Comparison of ENCODE assay signal across 23 cellular contexts in genomic region chr11:3732671-3733070, GRCh38.
DNase-seq lines count a peak whose midpoint lies in the region; ATAC-seq and TF ChIP-seq lines count a peak whose summit lies in the region.
"Had no signal": no experiment of that assay in that cellular context is flagged by ENCODE, and none has a peak within 500 bp of the region (broad histone marks: within the 10 kb centered on the region; RNA-seq: fewer than 3 reads in every experiment).

No MANE protein-coding gene starts in this region.

- no peaks in the 10 kb centered on the region; the same call in 1 of the 2 replicates for H3K9me1 ChIP-seq in IMR-90 (ENCODE audit: insufficient read depth, low read length)

- H2AFZ ChIP-seq in IMR-90 (replicated peaks; ENCODE audit: low read length, poor library complexity), result no peak overlapping the region
- no peak overlapping the region for H2AFZ ChIP-seq in neuronal stem cell (ENCODE audit: low read length)

- WGBS in IMR-90 (ENCODE audit: extremely low coverage in 2 of 2, insufficient read length in 1 of 2), 2 experiments, result no CpG with 5 or more reads among the region's 1 CpG
- WGBS in neuronal stem cell (ENCODE audit: extremely low coverage in 2 of 2, insufficient read length in 2 of 2, insufficient replicate concordance in 1 of 2), 2 donors, result no CpG with 5 or more reads among the region's 1 CpG

- no peak overlapping the region for H2BK15ac ChIP-seq in IMR-90 (ENCODE audit: low read depth, low read length)
- no peak overlapping the region for H2BK15ac ChIP-seq in neuronal stem cell (ENCODE audit: low read length)

- no peak overlapping the region for H3K4me2 ChIP-seq in IMR-90 (ENCODE audit: low read depth, low read length)
- no peak overlapping the region for H3K4me2 ChIP-seq in neuronal stem cell (ENCODE audit: insufficient read depth, low read length, poor library complexity, severe bottlenecking)
- H3K4me2 ChIP-seq: BLaER1 had no signal

- ATAC-seq in IMR-90 (ENCODE audit: low read depth) (no peak), sciatic nerve (peak; percentile 72), HG03378 (IDR thresholded peaks at IDR 0.05; ENCODE audit: unreplicated experiment) (no peak), GM19467 (IDR thresholded peaks at IDR 0.05; ENCODE audit: unreplicated experiment) (no peak)
- ATAC-seq: heart left ventricle, pancreas, Right ventricle myocardium inferior had no signal

- H3K27ac ChIP-seq in IMR-90 (ENCODE audit: insufficient read depth, low read length) (no peak overlapping the region), neuronal stem cell (replicated peaks; ENCODE audit: low read length) (no peak overlapping the region)
- H3K27ac ChIP-seq: adrenal gland, BLaER1, pancreas, transverse colon had no signal

- no peak overlapping the region for H2BK12ac ChIP-seq in neuronal stem cell (ENCODE audit: low read length)

- peaks cover 73% of the 10 kb centered on the region for H3K36me3 Mint-ChIP-seq in T-helper 2 cell treated with Interferon-gamma antibody and Interleukin-4, amounts not matched to agents 5 μg/mL and 100 μg/mL, for 36 hours (ENCODE audit: low read depth)

- H2BK5ac ChIP-seq in IMR-90 (ENCODE audit: low read depth, low read length, poor library complexity, severe bottlenecking) (peak overlapping the region; percentile 37), neuronal stem cell (ENCODE audit: low read length) (no peak overlapping the region)

- no peaks in the 10 kb centered on the region for H3K9me3 Mint-ChIP-seq in T-helper 2 cell treated with Interferon-gamma antibody and Interleukin-4, amounts not matched to agents 5 μg/mL and 100 μg/mL, for 36 hours
- H3K9me3 Mint-ChIP-seq: activated T-helper 2 cell treated with anti-CD3 and anti-CD28 coated beads, Interferon-gamma antibody, Interleukin-2, Interleukin-4, amounts not matched to agents 10 μg/mL and 5 μg/mL and 100 μg/mL, durations not matched to agents 14 hours and 24 hours and 36 hours had no signal

- H3K4me1 ChIP-seq in IMR-90 (ENCODE audit: control insufficient read depth, insufficient read depth, low read length) (no peaks in the 10 kb centered on the region), neuronal stem cell (ENCODE audit: control insufficient read depth in 2 of 2, insufficient read depth in 1 of 2, low read depth in 1 of 2, low read length in 2 of 2) (no peaks in the 10 kb centered on the region)
- H3K4me1 ChIP-seq: adrenal gland, BLaER1, pancreas, transverse colon had no signal

- no peaks in the 10 kb centered on the region for H4K20me1 ChIP-seq in IMR-90 (ENCODE audit: insufficient read depth, low read length)

- H3K23ac ChIP-seq in IMR-90 (ENCODE audit: low read depth, low read length) (no peak overlapping the region), neuronal stem cell (ENCODE audit: low read depth, low read length, poor library complexity) (no peak overlapping the region)

- in situ Hi-C loops in IMR-90 (cut with MboI; ENCODE audit: low sequenced_read_pairs), result no loop called here

- H3K4me1 Mint-ChIP-seq in T-helper 2 cell treated with Interferon-gamma antibody and Interleukin-4, amounts not matched to agents 5 μg/mL and 100 μg/mL, for 36 hours (ENCODE audit: low read depth), result peaks cover 16% of the 10 kb centered on the region

- H4K8ac ChIP-seq in IMR-90 (ENCODE audit: low read depth in 2 of 2, low read length in 2 of 2) (no peak overlapping the region), neuronal stem cell (ENCODE audit: low read depth, low read length) (no peak overlapping the region)

- H3K4ac ChIP-seq in IMR-90 (ENCODE audit: low read depth, low read length) (no peak overlapping the region), neuronal stem cell (ENCODE audit: low read length) (no peak overlapping the region)

- H2AK9ac ChIP-seq in IMR-90 (replicated peaks; ENCODE audit: low read depth, low read length, poor library complexity), result no peak overlapping the region

- H3K4me3 Mint-ChIP-seq in T-helper 2 cell treated with Interferon-gamma antibody and Interleukin-4, amounts not matched to agents 5 μg/mL and 100 μg/mL, for 36 hours, result no peak overlapping the region

- H2BK20ac ChIP-seq in IMR-90 (ENCODE audit: low read depth, low read length), result no peak overlapping the region

- no peak overlapping the region for H3K56ac ChIP-seq in IMR-90 (ENCODE audit: extremely low read depth, insufficient read depth, low read length)

- CTCF ChIA-PET in IMR-90 (lab: Yijun Ruan, JAX), result no interaction called here

- TF ChIP-seq POLR2A in IMR-90 (IDR thresholded peaks at IDR 0.05; ENCODE audit: low read depth, low read length), result no peak

- no peak for TF ChIP-seq RAD21 in IMR-90 (IDR thresholded peaks at IDR 0.05; ENCODE audit: low read length)

- no peak overlapping the region for H3K14ac ChIP-seq in IMR-90 (replicated peaks; ENCODE audit: low read depth, low read length)
- no peak overlapping the region for H3K14ac ChIP-seq in neuronal stem cell (ENCODE audit: low read length)

- H3K4me3 ChIP-seq in IMR-90 (ENCODE audit: insufficient read depth, low read depth, low read length) (no peak overlapping the region), fibroblast of the aortic adventitia (ENCODE audit: low read depth, low read length) (no peak overlapping the region), neuronal stem cell (ENCODE audit: low read length in 2 of 2) (no peak overlapping the region)
- H3K4me3 ChIP-seq: adrenal gland, BLaER1, heart left ventricle, lung, pancreas, transverse colon had no signal

- BruUV-seq in IMR-90 (replicated peaks; lab: Mats Ljungman, UMichigan), result no TSS peak

- no peak overlapping the region for H4K91ac ChIP-seq in IMR-90 (ENCODE audit: insufficient read depth, low read depth, low read length)
- H4K91ac ChIP-seq in neuronal stem cell (ENCODE audit: low read depth, low read length, poor library complexity), result no peak overlapping the region

- H3K18ac ChIP-seq in IMR-90 (ENCODE audit: low read depth, low read length), result no peak overlapping the region
- H3K18ac ChIP-seq in neuronal stem cell (ENCODE audit: low read length), result no peak overlapping the region

- no peak overlapping the region for H4K5ac ChIP-seq in IMR-90 (ENCODE audit: low read depth, low read length)

- H3K9ac ChIP-seq in IMR-90 (ENCODE audit: low read depth, low read length) (no peak overlapping the region), neuronal stem cell (ENCODE audit: low read depth, low read length, poor library complexity) (no peak overlapping the region)
- H3K9ac ChIP-seq: BLaER1 had no signal

- H3K27me3 ChIP-seq in IMR-90 (ENCODE audit: control insufficient read depth, insufficient read depth, low read length) (no peaks in the 10 kb centered on the region), neuronal stem cell (ENCODE audit: control insufficient read depth in 3 of 3, insufficient read depth in 3 of 3, low read depth in 1 of 3, low read length in 3 of 3) (no peaks in the 10 kb centered on the region)
- H3K27me3 ChIP-seq: adrenal gland, BLaER1, heart left ventricle, pancreas, transverse colon had no signal

- dilution Hi-C loops in IMR-90 (cut with HindIII; ENCODE audit: low sequenced_read_pairs, unreplicated experiment), result no loop called here

- H2BK120ac ChIP-seq in IMR-90 (ENCODE audit: low read depth, low read length) (no peak overlapping the region), neuronal stem cell (ENCODE audit: low read depth, low read length) (no peak overlapping the region)

- POLR2A ChIA-PET in IMR-90 (lab: Charles Lee; ENCODE audit: unreplicated experiment), result no interaction called here

- H3K79me1 ChIP-seq in IMR-90 (ENCODE audit: low read depth in 1 of 2, low read length in 2 of 2) (peaks cover 29 to 40% of the 10 kb centered on the region in 2 experiments), neuronal stem cell (ENCODE audit: low read depth, low read length) (no peaks in the 10 kb centered on the region)

- H2AK5ac ChIP-seq in IMR-90 (ENCODE audit: low read depth, low read length) (no peak overlapping the region), neuronal stem cell (ENCODE audit: low read depth, low read length) (no peak overlapping the region)

- no peak for DNase-seq in T-helper 2 cell treated with Interferon-gamma antibody and Interleukin-4, amounts not matched to agents 5 μg/mL and 100 μg/mL, for 36 hours (ENCODE audit: low spot score)
- no peak for DNase-seq in T-helper 2 cell
- no peak for DNase-seq in IMR-90
- peak; percentile 14 for DNase-seq in fibroblast of the aortic adventitia (ENCODE audit: low read depth)
- no peak for DNase-seq in sciatic nerve (ENCODE audit: low spot score)
- no peak for DNase-seq in neuronal stem cell (ENCODE audit: low spot score)
- DNase-seq: 8988T; adrenal gland; central memory CD4-positive, alpha-beta T cell; effector CD4-positive, alpha-beta T cell; heart left ventricle; NCI-H1694 treated with DMSO at 0.1 percent for 48 hours; NCI-H748 treated with DMSO at 0.1 percent for 48 hours; pancreas; stimulated activated CD4-positive, alpha-beta T cell treated with anti-CD3 and anti-CD28 coated beads, Interleukin-1b, Interleukin-23, amount 100 ng/mL, for 48 hours; stimulated activated naive CD4-positive, alpha-beta T cell treated with Interleukin-2 at 50 U/mL for 16 hours; transverse colon had no signal

- peak overlapping the region; percentile 58 for H3K27ac Mint-ChIP-seq in T-helper 2 cell treated with Interferon-gamma antibody and Interleukin-4, amounts not matched to agents 5 μg/mL and 100 μg/mL, for 36 hours

- no peaks in the 10 kb centered on the region for H3K27me3 Mint-ChIP-seq in T-helper 2 cell treated with Interferon-gamma antibody and Interleukin-4, amounts not matched to agents 5 μg/mL and 100 μg/mL, for 36 hours (ENCODE audit: low read depth)

- H3K36me3 ChIP-seq in IMR-90 (ENCODE audit: control insufficient read depth, insufficient read depth, low read length), result peaks cover 55% of the 10 kb centered on the region
- H3K36me3 ChIP-seq in neuronal stem cell (replicated peaks in 1 of 2; ENCODE audit: control insufficient read depth in 2 of 2, insufficient read depth in 2 of 2, low read length in 2 of 2), result peaks cover 21 to 99% of the 10 kb centered on the region in 2 donors

- TF ChIP-seq CTCF in IMR-90 (conservative IDR thresholded peaks at IDR 0.05; ENCODE audit: low read depth, low read length) (no peak), fibroblast of the aortic adventitia (IDR thresholded peaks at IDR 0.05; ENCODE audit: insufficient read depth, low read length) (no peak)

- H3K9me3 ChIP-seq in IMR-90 (ENCODE audit: control insufficient read depth, insufficient read depth, low read length), result no peaks in the 10 kb centered on the region
- H3K9me3 ChIP-seq in neuronal stem cell (replicated peaks in 1 of 2; ENCODE audit: control insufficient read depth in 2 of 2, insufficient read depth in 1 of 2, low read depth in 1 of 2, low read length in 2 of 2), result no peaks in the 10 kb centered on the region
- H3K9me3 ChIP-seq: adrenal gland, BLaER1, heart left ventricle, pancreas, transverse colon had no signal

- intact Hi-C loops in IMR-90 (cut with micrococcal nuclease), result loop anchor here (5.0 kb wide), 1 partner anchor 40 kb away; no protein-coding TSS in a partner anchor
- intact Hi-C loops in sciatic nerve (cut with DNase I), result no loop called here

TF ChIP-seq in IMR-90, 13 proteins besides CTCF, POLR2A, EP300 and RAD21 (continues in another document):
- TF ChIP-seq NFE2L2 (IDR thresholded peaks at IDR 0.05; ENCODE audit: low read depth, low read length), result no peak
- no peak for TF ChIP-seq RFX5 (IDR thresholded peaks at IDR 0.05; ENCODE audit: low read depth, low read length)
- TF ChIP-seq MAFK (IDR thresholded peaks at IDR 0.05; ENCODE audit: low read depth, low read length), result no peak
- no peak for TF ChIP-seq BHLHE40 (IDR thresholded peaks at IDR 0.05; ENCODE audit: low read depth, low read length)
- TF ChIP-seq SMC3 (IDR thresholded peaks at IDR 0.05; ENCODE audit: low read depth, low read length), result no peak
